Comparison of ENCODE assay signal across 8 cellular contexts in the genomic region with DNA sequence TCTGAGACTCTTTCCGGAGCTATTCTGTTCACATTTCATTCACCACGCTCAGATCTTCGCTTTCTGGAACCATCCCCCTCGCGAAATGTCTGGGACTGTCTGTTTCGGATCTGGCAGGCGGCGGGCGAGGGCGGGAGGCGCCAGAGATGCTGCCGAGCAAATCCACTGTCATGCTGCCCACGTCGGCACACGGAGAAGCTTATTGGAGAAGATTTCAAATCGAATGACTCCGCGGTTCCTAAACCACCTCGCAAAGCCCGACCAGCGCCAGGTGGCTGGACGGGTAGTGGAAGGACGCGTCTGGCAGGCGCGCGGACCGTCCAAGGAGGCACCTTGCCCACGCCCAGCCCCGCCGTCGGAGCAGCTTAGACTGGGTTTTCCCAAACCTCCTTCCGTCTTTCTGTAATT. TPM values are rescaled to one million over a fixed set of nuclear protein-coding genes. Genes with fewer than 3 reads are reported as not detected.
DNase-seq lines count a peak whose midpoint lies in the region; ATAC-seq lines count a peak whose summit lies in the region.

No MANE protein-coding gene starts in this region.

- ATAC-seq in left lobe of liver: no peak
- ATAC-seq in HG02571 (IDR thresholded peaks at IDR 0.05; ENCODE audit: unreplicated experiment): no peak

- DNase-seq in DMS79 treated with DMSO at 0.1 percent for 48 hours (lab: John Stamatoyannopoulos, UW) (peak; percentile 47), Kasumi-1 (lab: John Stamatoyannopoulos, UW) (peak; percentile 20 to 30), dedifferentiated amniotic fluid mesenchymal stem cell (ENCODE audit: extremely low spot score) (peak; percentile 60), left lobe of liver (ENCODE audit: low spot score) (peak; percentile 48), 8988T (no peak)
- peak; percentile 22 for DNase-seq in activated CD4-positive, alpha-beta T cell treated with anti-CD3 and anti-CD28 coated beads for 1 hour
- DNase-seq in stimulated activated CD4-positive, alpha-beta T cell treated with anti-CD3 and anti-CD28 coated beads, Interleukin-1b, Interleukin-23, amount 100 ng/mL, for 24 hours (ENCODE audit: low read depth in 4 of 4, low spot score in 1 of 4): peak in 3 of 4 experiments; percentile 19 to 43 (median 33)

RNA-seq across cellular contexts. Expression of gene OSBPL3, which starts 1.6 kb away (rescaled TPM):
- total RNA-seq in left lobe of liver: 0.58 TPM
